1 cellular context compared by ENCODE assay signal in the genomic region with DNA sequence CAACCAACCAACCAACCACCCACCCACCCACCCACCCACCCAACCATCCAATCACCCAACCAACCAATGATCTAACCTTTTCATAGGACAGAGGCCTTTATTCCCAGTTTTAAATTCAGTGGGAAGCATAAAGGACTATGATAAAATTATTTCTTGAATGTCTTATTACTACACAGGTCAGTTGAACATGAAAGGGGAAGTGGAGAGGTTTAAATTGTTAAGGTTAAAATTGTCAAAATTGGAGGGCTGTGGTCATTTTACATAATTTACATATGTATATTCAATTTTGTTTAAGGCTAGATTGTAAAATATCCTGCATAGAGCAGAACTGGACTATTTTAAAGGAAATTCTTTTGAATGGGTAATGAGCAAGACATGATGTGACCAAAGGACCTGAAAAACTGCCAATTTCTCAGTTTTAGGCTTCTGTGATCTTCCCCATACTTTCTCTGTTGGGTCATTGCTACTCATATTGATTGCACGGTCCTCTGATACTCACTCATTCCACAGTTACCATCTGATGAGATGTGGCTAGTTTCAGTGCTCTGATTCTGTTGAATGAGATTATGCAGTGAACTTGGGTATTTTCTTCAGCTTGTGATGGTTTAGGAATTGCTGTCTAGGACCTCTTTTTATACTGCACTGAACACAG.
TF ChIP-seq lines count a peak whose summit lies in the region.

No MANE protein-coding gene starts in this region.

TF ChIP-seq in IMR-90, 13 proteins besides CTCF, POLR2A, EP300 and RAD21 (continued from another document):
- TF ChIP-seq FOS (IDR thresholded peaks at IDR 0.05; ENCODE audit: low read depth, low read length): no peak
- TF ChIP-seq RCOR1 (IDR thresholded peaks at IDR 0.05; ENCODE audit: insufficient replicate concordance, low read length): no peak
- no peak for TF ChIP-seq SMC3 (IDR thresholded peaks at IDR 0.05; ENCODE audit: low read depth, low read length)
